Comparison of ENCODE assay signal across 19 cellular contexts in the genomic region with DNA sequence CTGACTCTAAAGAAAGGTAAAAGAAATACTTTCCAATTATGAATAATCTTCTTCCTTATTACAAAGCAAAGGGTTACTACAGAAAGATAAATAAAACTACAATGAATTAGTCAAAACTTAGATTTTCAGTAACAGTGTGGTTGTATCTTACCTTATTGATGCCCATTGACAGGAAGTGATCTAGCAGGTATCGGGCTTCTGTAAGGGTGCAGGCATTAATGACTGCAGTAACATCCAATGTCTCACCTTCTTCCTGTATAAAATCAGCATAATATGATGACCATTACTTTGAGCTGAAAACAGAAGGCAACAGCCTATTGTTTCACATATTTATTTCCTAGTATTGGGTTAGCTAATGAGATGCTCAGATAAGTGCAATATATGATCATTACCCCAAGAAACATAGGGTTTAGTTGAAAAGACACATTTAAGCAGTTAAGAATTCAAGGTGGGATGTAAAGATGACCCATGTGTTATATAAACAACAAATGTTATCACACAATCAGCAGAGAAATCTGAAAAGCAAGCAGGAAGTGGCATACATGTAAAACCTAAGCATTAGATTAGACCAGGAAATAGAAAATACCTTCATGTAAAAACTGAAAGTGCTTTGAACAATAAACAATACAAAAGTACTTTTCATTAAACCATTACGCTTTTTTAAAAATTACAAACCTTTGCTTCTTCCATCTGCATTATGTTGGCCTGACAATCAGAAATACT.
DNase-seq lines count a peak whose midpoint lies in the region; ATAC-seq and TF ChIP-seq lines count a peak whose summit lies in the region.
"Had no signal": no experiment of that assay in that cellular context is flagged by ENCODE, and none has a peak within 500 bp of the region (broad histone marks: within the 10 kb centered on the region; RNA-seq: fewer than 3 reads in every experiment).

No MANE protein-coding gene starts in this region.

- CTCF ChIA-PET in Calu3 (lab: Charles Lee): no interaction called here
- CTCF ChIA-PET in activated CD8-positive, alpha-beta T cell treated with anti-CD3 and anti-CD28 coated beads for 36 hours (lab: Charles Lee): interaction anchor here (3.1 kb wide), 1 partner anchor 14 kb away, joined by 12 read pairs; no protein-coding TSS in a partner anchor

- intact Hi-C loops in Calu3 (cut with micrococcal nuclease; ENCODE audit: unreplicated experiment): no loop called here
- intact Hi-C loops in activated CD8-positive, alpha-beta T cell treated with anti-CD3 and anti-CD28 coated beads for 36 hours (cut with micrococcal nuclease): no loop called here
- intact Hi-C loops in left ventricle myocardium superior (cut with micrococcal nuclease): no loop called here

- H3K9me3 Mint-ChIP-seq in activated T-cell treated with anti-CD3 and anti-CD28 coated beads, Interleukin-2, amount 50 U/mL, for 72 hours: no peaks in the 10 kb centered on the region
- no peaks in the 10 kb centered on the region for H3K9me3 Mint-ChIP-seq in Calu3 (ENCODE audit: low read depth, unreplicated experiment)
- no peaks in the 10 kb centered on the region for H3K9me3 Mint-ChIP-seq in activated CD8-positive, alpha-beta T cell treated with anti-CD3 and anti-CD28 coated beads for 36 hours
- H3K9me3 Mint-ChIP-seq in naive thymus-derived CD8-positive, alpha-beta T cell: no peaks in the 10 kb centered on the region

- peak overlapping the region in 1 of 2 donors; percentile 19 for H3K4me3 Mint-ChIP-seq in activated T-cell treated with anti-CD3 and anti-CD28 coated beads, Interleukin-2, amount 50 U/mL, for 72 hours
- H3K4me3 Mint-ChIP-seq in Calu3 (ENCODE audit: low read depth, unreplicated experiment): no peak overlapping the region
- H3K4me3 Mint-ChIP-seq in activated CD8-positive, alpha-beta T cell treated with anti-CD3 and anti-CD28 coated beads for 36 hours: no peak overlapping the region
- H3K4me3 Mint-ChIP-seq in naive thymus-derived CD8-positive, alpha-beta T cell: peak overlapping the region in 7 of 10 donors; percentile 15 to 60 (median 53)

- peak overlapping the region; percentile 41 for H3K27ac Mint-ChIP-seq in activated T-cell treated with anti-CD3 and anti-CD28 coated beads, Interleukin-2, amount 50 U/mL, for 72 hours
- H3K27ac Mint-ChIP-seq in Calu3 (ENCODE audit: unreplicated experiment): peak overlapping the region; percentile 6
- H3K27ac Mint-ChIP-seq in activated CD8-positive, alpha-beta T cell treated with anti-CD3 and anti-CD28 coated beads for 36 hours: peak overlapping the region; percentile 34
- H3K27ac Mint-ChIP-seq in naive thymus-derived CD8-positive, alpha-beta T cell: peak overlapping the region in 8 of 10 donors; percentile 5 to 84 (median 80)

- no peak for DNase-seq in activated T-cell treated with anti-CD3 and anti-CD28 coated beads, Interleukin-2, amount 50 U/mL, for 72 hours
- no peak for DNase-seq in activated T-cell treated with anti-CD3 and anti-CD28 coated beads, Interleukin-2, amount 50 U/mL, for 1 hour
- DNase-seq in Calu3: no peak
- DNase-seq in activated CD8-positive, alpha-beta T cell treated with anti-CD3 and anti-CD28 coated beads for 36 hours: no peak
- DNase-seq in naive thymus-derived CD8-positive, alpha-beta T cell: peak in 1 of 10 donors; percentile 16
- DNase-seq in NCI-H1092 (lab: John Stamatoyannopoulos, UW): no peak
- no peak for DNase-seq in left ventricle myocardium superior
- DNase-seq: BE2C, COR-L47, DMS53, IMR-90, NCI-H1417, NCI-H1930, NCI-H2171, NCI-H446 treated with DMSO at 0.1 percent for 48 hours, NCI-H748 treated with DMSO at 0.1 percent for 48 hours, PC-3 had no signal

- no peak for TF ChIP-seq CTCF in Calu3 (IDR thresholded peaks at IDR 0.05; ENCODE audit: unreplicated experiment)
- TF ChIP-seq CTCF in activated CD8-positive, alpha-beta T cell treated with anti-CD3 and anti-CD28 coated beads for 36 hours (IDR thresholded peaks at IDR 0.05): no peak

- POLR2A ChIA-PET in activated CD8-positive, alpha-beta T cell treated with anti-CD3 and anti-CD28 coated beads for 36 hours (lab: Charles Lee): no interaction called here
- POLR2A ChIA-PET in naive thymus-derived CD8-positive, alpha-beta T cell (lab: Charles Lee): no interaction called here

- H3K4me1 Mint-ChIP-seq in activated T-cell treated with anti-CD3 and anti-CD28 coated beads, Interleukin-2, amount 50 U/mL, for 72 hours (ENCODE audit: low read depth): peaks cover 12% of the 10 kb centered on the region
- H3K4me1 Mint-ChIP-seq in Calu3 (ENCODE audit: low read depth, unreplicated experiment): no peaks in the 10 kb centered on the region
- H3K4me1 Mint-ChIP-seq in activated CD8-positive, alpha-beta T cell treated with anti-CD3 and anti-CD28 coated beads for 36 hours (ENCODE audit: low read depth): peaks cover 16% of the 10 kb centered on the region
- peaks cover 5 to 19% (median 12%) of the 10 kb centered on the region in 4 donors for H3K4me1 Mint-ChIP-seq in naive thymus-derived CD8-positive, alpha-beta T cell

- peaks cover 2 to 17% of the 10 kb centered on the region in 2 donors for H3K36me3 Mint-ChIP-seq in activated T-cell treated with anti-CD3 and anti-CD28 coated beads, Interleukin-2, amount 50 U/mL, for 72 hours (ENCODE audit: insufficient read depth in 2 of 2)
- H3K36me3 Mint-ChIP-seq in Calu3 (ENCODE audit: insufficient read depth, unreplicated experiment): peaks cover 4% of the 10 kb centered on the region
- H3K36me3 Mint-ChIP-seq in activated CD8-positive, alpha-beta T cell treated with anti-CD3 and anti-CD28 coated beads for 36 hours (ENCODE audit: low read depth): peaks cover 30% of the 10 kb centered on the region
- H3K36me3 Mint-ChIP-seq in naive thymus-derived CD8-positive, alpha-beta T cell: peaks cover 5 to 33% (median 27%) of the 10 kb centered on the region in 3 donors

- ATAC-seq in activated T-cell treated with anti-CD3 and anti-CD28 coated beads, Interleukin-2, amount 50 U/mL, for 72 hours (replicated peaks in 1 of 2): peak; percentile 46 to 69
- ATAC-seq in activated CD8-positive, alpha-beta T cell treated with anti-CD3 and anti-CD28 coated beads for 36 hours: peak; percentile 45
- no peak for ATAC-seq in naive thymus-derived CD8-positive, alpha-beta T cell
- ATAC-seq in HG03378 (IDR thresholded peaks at IDR 0.05; ENCODE audit: unreplicated experiment): no peak
- no peak for ATAC-seq in left ventricle myocardium superior
- ATAC-seq: HCT116, PC-3 had no signal

- no peaks in the 10 kb centered on the region for H3K27me3 Mint-ChIP-seq in activated T-cell treated with anti-CD3 and anti-CD28 coated beads, Interleukin-2, amount 50 U/mL, for 72 hours (ENCODE audit: low read depth)
- no peaks in the 10 kb centered on the region for H3K27me3 Mint-ChIP-seq in Calu3 (ENCODE audit: unreplicated experiment)
- no peaks in the 10 kb centered on the region for H3K27me3 Mint-ChIP-seq in activated CD8-positive, alpha-beta T cell treated with anti-CD3 and anti-CD28 coated beads for 36 hours
- no peaks in the 10 kb centered on the region for H3K27me3 Mint-ChIP-seq in naive thymus-derived CD8-positive, alpha-beta T cell

- BruUV-seq in Calu3 (replicated peaks; lab: Mats Ljungman, UMichigan): no TSS peak

Comparison
In these comparisons a context has a peak if more than half of its experiments do, and no peak if none do; other contexts are left out.
1. ATAC-seq: peak in activated T-cell treated with anti-CD3 and anti-CD28 coated beads, Interleukin-2, amount 50 U/mL, for 72 hours (2 of 2) and activated CD8-positive, alpha-beta T cell treated with anti-CD3 and anti-CD28 coated beads for 36 hours (single experiment); none in naive thymus-derived CD8-positive, alpha-beta T cell (0 of 2), HG03378 (single experiment) and left ventricle myocardium superior (single experiment).
2. H3K27ac Mint-ChIP-seq: peak in every context shown above with its lines; median percentile 80 in naive thymus-derived CD8-positive, alpha-beta T cell; 41 in activated T-cell treated with anti-CD3 and anti-CD28 coated beads, Interleukin-2, amount 50 U/mL, for 72 hours; 34 in activated CD8-positive, alpha-beta T cell treated with anti-CD3 and anti-CD28 coated beads for 36 hours; 6 in Calu3.
3. H3K4me3 Mint-ChIP-seq: peak in naive thymus-derived CD8-positive, alpha-beta T cell (7 of 10); none in Calu3 (single experiment) and activated CD8-positive, alpha-beta T cell treated with anti-CD3 and anti-CD28 coated beads for 36 hours (single experiment).